Comparison of ENCODE assay signal across 11 cellular contexts in genomic region chr12:16604853-16605252, GRCh38. TPM values are rescaled to one million over a fixed set of nuclear protein-coding genes. Genes with fewer than 3 reads are reported as not detected.
DNase-seq lines count a peak whose midpoint lies in the region; ATAC-seq and TF ChIP-seq lines count a peak whose summit lies in the region.
"Had no signal": no experiment of that assay in that cellular context is flagged by ENCODE, and none has a peak within 500 bp of the region (broad histone marks: within the 10 kb centered on the region; RNA-seq: fewer than 3 reads in every experiment).

No MANE protein-coding gene starts in this region.

- H3K27ac ChIP-seq in AG04450 (ENCODE audit: low read depth, low read length) (no peak overlapping the region), cardiac muscle cell (no peak overlapping the region), osteoblast (ENCODE audit: low read depth, low read length) (no peak overlapping the region)
- H3K27ac ChIP-seq: spleen had no signal

- peaks cover 4% of the 10 kb centered on the region for H3K27me3 ChIP-seq in AG04450 (ENCODE audit: control insufficient read depth, insufficient read depth, low read length)
- H3K27me3 ChIP-seq in cardiac muscle cell, result peaks cover 28% of the 10 kb centered on the region
- H3K27me3 ChIP-seq in osteoblast (ENCODE audit: insufficient read depth, low read length), result peaks cover 3% of the 10 kb centered on the region

- peak overlapping the region; percentile 28 for H3K4me2 ChIP-seq in osteoblast (ENCODE audit: insufficient read depth, low read length)

- CTCF ChIA-PET in AG04450 (lab: Charles Lee), result interaction anchor here (0.6 kb wide), 1 partner anchor 705 kb away, joined by 3 read pairs; no protein-coding TSS in a partner anchor

- no peaks in the 10 kb centered on the region for H4K20me1 ChIP-seq in osteoblast (ENCODE audit: insufficient read depth, low read length)

- no peaks in the 10 kb centered on the region for H3K36me3 ChIP-seq in cardiac muscle cell
- H3K36me3 ChIP-seq in osteoblast (ENCODE audit: insufficient read depth, low read length), result no peaks in the 10 kb centered on the region
- H3K36me3 ChIP-seq: spleen had no signal

- H2AFZ ChIP-seq in osteoblast (ENCODE audit: low read length), result peak overlapping the region; percentile 22

- H3K9me3 ChIP-seq in AG04450 (ENCODE audit: control insufficient read depth, insufficient read depth, low read length), result no peaks in the 10 kb centered on the region
- no peaks in the 10 kb centered on the region for H3K9me3 ChIP-seq in cardiac muscle cell (ENCODE audit: low read depth)
- H3K9me3 ChIP-seq in osteoblast (ENCODE audit: low read depth, low read length), result no peaks in the 10 kb centered on the region
- H3K9me3 ChIP-seq: spleen had no signal

- no peak for ATAC-seq in GM21576 (IDR thresholded peaks at IDR 0.05; ENCODE audit: unreplicated experiment)
- ATAC-seq: GM12878 had no signal

- DNase-seq in AG04450 (ENCODE audit: low read depth, low spot score) (no peak), NCI-H774 (lab: John Stamatoyannopoulos, UW) (peak; percentile 36), cardiac muscle cell (ENCODE audit: low read depth in 1 of 2, low spot score in 1 of 2) (peak in 1 of 2 donors; percentile 7), osteoblast (ENCODE audit: insufficient read length, low spot score, missing footprints) (no peak), NCI-H510A (lab: John Stamatoyannopoulos, UW) (no peak), A172 (ENCODE audit: low spot score) (no peak), occipital lobe (lab: John Stamatoyannopoulos, UW) (no peak)
- DNase-seq: hippocampal formation, spleen had no signal

- peaks cover 29% of the 10 kb centered on the region for H3K4me1 ChIP-seq in cardiac muscle cell (ENCODE audit: low read depth)
- H3K4me1 ChIP-seq in osteoblast (ENCODE audit: insufficient read depth, low read length), result peaks cover 5% of the 10 kb centered on the region

- no peaks in the 10 kb centered on the region for H3K79me2 ChIP-seq in osteoblast (ENCODE audit: insufficient read depth, low read length)

- TF ChIP-seq CTCF in AG04450 (IDR thresholded peaks at IDR 0.05; ENCODE audit: low read depth, low read length) (no peak), cardiac muscle cell (IDR thresholded peaks at IDR 0.05; ENCODE audit: low read depth, low read length) (no peak), osteoblast (IDR thresholded peaks at IDR 0.05; ENCODE audit: extremely low read depth, low read depth, low read length) (no peak)

- POLR2A ChIA-PET in AG04450 (lab: Yijun Ruan, JAX), result no interaction called here

- peak overlapping the region; percentile 69 for H3K4me3 ChIP-seq in AG04450 (ENCODE audit: low read depth, low read length)
- H3K4me3 ChIP-seq in cardiac muscle cell, result peak overlapping the region; percentile 86
- no peak overlapping the region for H3K4me3 ChIP-seq in osteoblast (ENCODE audit: insufficient read depth, low read length)

RNA-seq across cellular contexts. Expression of gene LMO3, which starts 1.1 kb away (rescaled TPM):
- polyA plus RNA-seq in AG04450 (2011; rRNA removed), result 1.0 and 2.0 TPM in 2 replicates
- polyA minus RNA-seq in AG04450 (2011; rRNA and poly(A)+ RNA removed), result 0.69 and 3.3 TPM in 2 replicates
- 26.2 and 29.3 TPM in 2 replicates for total RNA-seq in cardiac muscle cell
- 12.2 and 37.6 TPM in 2 replicates for polyA plus RNA-seq in cardiac muscle cell
- total RNA-seq in osteoblast, result 3.2 and 3.3 TPM in 2 replicates
- not detected in 2 replicates for total RNA-seq in A172 (2014; rRNA removed; shearing (Covaris generic))
- 363 TPM for total RNA-seq in occipital lobe

Comparison
In these comparisons a context has a peak if more than half of its experiments do, and no peak if none do; other contexts are left out.
1. RNA of gene LMO3, which starts 1.1 kb away (total RNA-seq): 363 TPM in occipital lobe (single experiment); 26.2 to 29.3 TPM in cardiac muscle cell, 3.2 to 3.3 TPM in osteoblast and not detected in A172; every median in the first group is over 10 times any median in the second.